ENCODE assay signal across 16 cellular contexts in genomic region chr9:36793277-36793676, GRCh38.
DNase-seq lines count a peak whose midpoint lies in the region; ATAC-seq and TF ChIP-seq lines count a peak whose summit lies in the region.
"Had no signal": no experiment of that assay in that cellular context is flagged by ENCODE, and none has a peak within 500 bp of the region (broad histone marks: within the 10 kb centered on the region; RNA-seq: fewer than 3 reads in every experiment).

No MANE protein-coding gene starts in this region.

- no peak overlapping the region for H3K27ac Mint-ChIP-seq in natural killer cell
- H3K27ac Mint-ChIP-seq in natural killer cell treated with Interleukin-12 subunit alpha and Interleukin-12 subunit beta and Interleukin-15 and Interleukin-18, amount 100 ng/mL, for 72 hours = no peak overlapping the region
- H3K27ac Mint-ChIP-seq in endodermal cell = no peak overlapping the region
- no peak overlapping the region for H3K27ac Mint-ChIP-seq in effector memory CD8-positive, alpha-beta T cell

- peaks cover 6% of the 10 kb centered on the region for H3K4me1 ChIP-seq in endodermal cell (ENCODE audit: control insufficient read depth, insufficient read depth, low read length)
- H3K4me1 ChIP-seq: esophagus muscularis mucosa, testis had no signal

- H3K27me3 Mint-ChIP-seq in natural killer cell (ENCODE audit: low read depth in 2 of 2) = peaks cover 0 to 5% of the 10 kb centered on the region in 2 donors
- peaks cover 0 to 7% of the 10 kb centered on the region in 2 donors for H3K27me3 Mint-ChIP-seq in natural killer cell treated with Interleukin-12 subunit alpha and Interleukin-12 subunit beta and Interleukin-15 and Interleukin-18, amount 100 ng/mL, for 72 hours
- H3K27me3 Mint-ChIP-seq in endodermal cell (ENCODE audit: insufficient read depth) = peaks cover 3% of the 10 kb centered on the region
- H3K27me3 Mint-ChIP-seq in effector memory CD8-positive, alpha-beta T cell = peaks cover 28 to 35% of the 10 kb centered on the region in 2 donors

- H3K4me1 Mint-ChIP-seq in natural killer cell (no peaks in the 10 kb centered on the region), endodermal cell (peaks cover 4% of the 10 kb centered on the region)
- H3K4me1 Mint-ChIP-seq in natural killer cell treated with Interleukin-12 subunit alpha and Interleukin-12 subunit beta and Interleukin-15 and Interleukin-18, amount 100 ng/mL, for 72 hours (ENCODE audit: low read depth in 2 of 2) = no peaks in the 10 kb centered on the region
- H3K4me1 Mint-ChIP-seq in effector memory CD8-positive, alpha-beta T cell (ENCODE audit: low read depth in 2 of 2) = no peaks in the 10 kb centered on the region

- no peak for ATAC-seq in natural killer cell
- no peak for ATAC-seq in natural killer cell treated with Interleukin-12 subunit alpha and Interleukin-12 subunit beta and Interleukin-15 and Interleukin-18, amount 100 ng/mL, for 72 hours
- ATAC-seq in HG03342 (IDR thresholded peaks at IDR 0.05; ENCODE audit: unreplicated experiment) = no peak
- no peak for ATAC-seq in effector memory CD8-positive, alpha-beta T cell (replicated peaks)
- ATAC-seq: left cardiac atrium had no signal

- H3K4me3 Mint-ChIP-seq in natural killer cell (no peak overlapping the region), endodermal cell (no peak overlapping the region)
- H3K4me3 Mint-ChIP-seq in natural killer cell treated with Interleukin-12 subunit alpha and Interleukin-12 subunit beta and Interleukin-15 and Interleukin-18, amount 100 ng/mL, for 72 hours = no peak overlapping the region
- H3K4me3 Mint-ChIP-seq in effector memory CD8-positive, alpha-beta T cell = no peak overlapping the region

- TF ChIP-seq CTCF in natural killer cell (IDR thresholded peaks at IDR 0.05) = peak; percentile 8
- TF ChIP-seq CTCF in endodermal cell (conservative IDR thresholded peaks at IDR 0.05) = peak; percentile 80

- intact Hi-C loops in natural killer cell (cut with micrococcal nuclease) = no loop called here

- no peak overlapping the region for H3K27ac ChIP-seq in endodermal cell (ENCODE audit: low read depth, low read length)
- H3K27ac ChIP-seq: esophagus muscularis mucosa, HL-60, testis had no signal

- H3K27me3 ChIP-seq in endodermal cell (ENCODE audit: control insufficient read depth, insufficient read depth, low read length, poor library complexity, severe bottlenecking) = no peaks in the 10 kb centered on the region
- H3K27me3 ChIP-seq: testis had no signal

- 63 to 88% methylated on average over 1 of the region's 2 CpGs for WGBS in endodermal cell (ENCODE audit: insufficient coverage in 1 of 2, insufficient read length in 1 of 2), 2 experiments

- DNase-seq in natural killer cell (no peak), NAMALWA (ENCODE audit: low spot score) (peak; percentile 64), endodermal cell (peak; percentile 84), NCI-H526 treated with DMSO at 0.1 percent for 48 hours (lab: John Stamatoyannopoulos, UW) (no peak), GM19240 (ENCODE audit: insufficient read length, low spot score) (no peak)
- DNase-seq in natural killer cell treated with Interleukin-12 subunit alpha and Interleukin-12 subunit beta and Interleukin-15 and Interleukin-18, amount 100 ng/mL, for 72 hours (ENCODE audit: low spot score) = no peak
- DNase-seq in effector memory CD8-positive, alpha-beta T cell = no peak
- DNase-seq: activated CD4-positive, alpha-beta T cell treated with anti-CD3 and anti-CD28 coated beads for 4 hours; amniotic stem cell; left cardiac atrium; NCI-H187 treated with DMSO at 0.1 percent for 48 hours; SHP77; testis had no signal

- no peak overlapping the region for H3K9ac ChIP-seq in endodermal cell (ENCODE audit: extremely low read depth, low read length, poor library complexity, severe bottlenecking)

- H3K9me3 ChIP-seq in endodermal cell (ENCODE audit: control insufficient read depth, low read length) = no peaks in the 10 kb centered on the region
- H3K9me3 ChIP-seq: testis had no signal

- no peak overlapping the region for H3K4me3 ChIP-seq in endodermal cell (ENCODE audit: low read length)
- H3K4me3 ChIP-seq: esophagus muscularis mucosa, testis had no signal

- H3K36me3 ChIP-seq in endodermal cell (ENCODE audit: control insufficient read depth, insufficient read depth, low read length) = no peaks in the 10 kb centered on the region
- H3K36me3 ChIP-seq: esophagus muscularis mucosa had no signal

- H3K36me3 Mint-ChIP-seq in natural killer cell (peaks cover 8% of the 10 kb centered on the region), endodermal cell (ENCODE audit: low read depth) (peaks cover 2% of the 10 kb centered on the region)
- H3K36me3 Mint-ChIP-seq in natural killer cell treated with Interleukin-12 subunit alpha and Interleukin-12 subunit beta and Interleukin-15 and Interleukin-18, amount 100 ng/mL, for 72 hours = peaks cover 8% of the 10 kb centered on the region
- no peaks in the 10 kb centered on the region for H3K36me3 Mint-ChIP-seq in effector memory CD8-positive, alpha-beta T cell (ENCODE audit: insufficient read depth)

- peaks cover 4 to 6% of the 10 kb centered on the region in 2 donors for H3K9me3 Mint-ChIP-seq in natural killer cell
- peaks cover 4% of the 10 kb centered on the region for H3K9me3 Mint-ChIP-seq in natural killer cell treated with Interleukin-12 subunit alpha and Interleukin-12 subunit beta and Interleukin-15 and Interleukin-18, amount 100 ng/mL, for 72 hours
- H3K9me3 Mint-ChIP-seq in endodermal cell = peaks cover 11% of the 10 kb centered on the region
- peaks cover 0 to 8% of the 10 kb centered on the region in 2 donors for H3K9me3 Mint-ChIP-seq in effector memory CD8-positive, alpha-beta T cell

Comparison
In these comparisons a context has a peak if more than half of its experiments do, and no peak if none do; other contexts are left out.
1. DNase-seq: peak in NAMALWA (single experiment) and endodermal cell (single experiment); none in natural killer cell (single experiment), natural killer cell treated with Interleukin-12 subunit alpha and Interleukin-12 subunit beta and Interleukin-15 and Interleukin-18, amount 100 ng/mL, for 72 hours (single experiment), NCI-H526 treated with DMSO at 0.1 percent for 48 hours (single experiment), GM19240 (single experiment) and effector memory CD8-positive, alpha-beta T cell (0 of 3).